Comparison of ENCODE assay signal across 1 cellular context in the genomic region with DNA sequence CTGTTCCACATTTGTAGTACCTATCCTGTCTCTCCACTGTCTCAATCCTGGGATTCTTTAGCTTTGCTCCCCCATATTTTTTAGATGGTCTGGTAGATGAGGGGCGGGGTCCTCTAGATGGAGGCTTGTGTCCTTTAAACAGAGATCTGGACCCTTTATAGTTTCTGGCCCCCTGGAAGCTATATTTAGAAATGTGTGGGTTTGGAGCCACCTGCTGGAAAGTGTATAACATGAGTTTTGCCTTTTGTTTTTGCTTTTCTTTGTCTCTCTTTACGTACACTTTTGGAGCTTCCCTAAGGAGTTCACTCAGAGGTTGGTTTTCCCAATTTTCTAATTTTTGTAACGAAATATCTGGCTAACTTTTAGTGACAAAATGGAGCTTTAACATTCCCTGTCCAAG.
TF ChIP-seq lines count a peak whose summit lies in the region.

No MANE protein-coding gene starts in this region.

TF ChIP-seq in SK-N-SH, 30 proteins besides CTCF, POLR2A, EP300 and RAD21:
- TF ChIP-seq IRF3 (IDR thresholded peaks at IDR 0.05; ENCODE audit: low read depth, low read length): no peak
- TF ChIP-seq SMC3 (IDR thresholded peaks at IDR 0.05; ENCODE audit: low read depth, low read length): peak; percentile 24
- TF ChIP-seq ELF1 (IDR thresholded peaks at IDR 0.05): no peak
- TF ChIP-seq, protein P1, sequence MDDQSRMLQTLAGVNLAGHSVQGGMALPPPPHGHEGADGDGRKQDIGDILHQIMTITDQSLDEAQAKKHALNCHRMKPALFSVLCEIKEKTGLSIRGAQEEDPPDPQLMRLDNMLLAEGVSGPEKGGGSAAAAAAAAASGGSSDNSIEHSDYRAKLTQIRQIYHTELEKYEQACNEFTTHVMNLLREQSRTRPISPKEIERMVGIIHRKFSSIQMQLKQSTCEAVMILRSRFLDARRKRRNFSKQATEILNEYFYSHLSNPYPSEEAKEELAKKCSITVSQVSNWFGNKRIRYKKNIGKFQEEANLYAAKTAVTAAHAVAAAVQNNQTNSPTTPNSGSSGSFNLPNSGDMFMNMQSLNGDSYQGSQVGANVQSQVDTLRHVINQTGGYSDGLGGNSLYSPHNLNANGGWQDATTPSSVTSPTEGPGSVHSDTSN (IDR thresholded peaks at IDR 0.05): no peak
- no peak for TF ChIP-seq RFX5 (IDR thresholded peaks at IDR 0.05; ENCODE audit: low read length)
- no peak for TF ChIP-seq NFIC (IDR thresholded peaks at IDR 0.05; ENCODE audit: borderline replicate concordance)
